Comparison of ENCODE assay signal across 11 cellular contexts in genomic region chr11:119368121-119369034, GRCh38. TPM values are rescaled to one million over a fixed set of nuclear protein-coding genes. Genes with fewer than 3 reads are reported as not detected.
DNase-seq lines count a peak whose midpoint lies in the region; ATAC-seq and TF ChIP-seq lines count a peak whose summit lies in the region.
"Had no signal": no experiment of that assay in that cellular context is flagged by ENCODE, and none has a peak within 500 bp of the region (broad histone marks: within the 10 kb centered on the region; RNA-seq: fewer than 3 reads in every experiment).

No MANE protein-coding gene starts in this region.

- peak overlapping the region; percentile 73 for H3K27ac Mint-ChIP-seq in MCF 10A (ENCODE audit: low read depth, unreplicated experiment)

- peaks cover 0 to 6% of the 10 kb centered on the region in 2 donors for H3K4me1 ChIP-seq in breast epithelium
- H3K4me1 ChIP-seq in mesendoderm (ENCODE audit: control insufficient read depth, low read depth, low read length), result peaks cover 4% of the 10 kb centered on the region
- peaks cover 70% of the 10 kb centered on the region for H3K4me1 ChIP-seq in vagina

- no peak overlapping the region for H3K4me2 ChIP-seq in mesendoderm (ENCODE audit: low read length)

- peaks cover 4% of the 10 kb centered on the region for H3K36me3 Mint-ChIP-seq in MCF 10A (ENCODE audit: insufficient read depth, unreplicated experiment)

- DNase-seq in MCF 10A (ENCODE audit: unreplicated experiment) (peak; percentile 93), breast epithelium (ENCODE audit: low spot score in 2 of 2) (no peak), choroid plexus epithelial cell (ENCODE audit: low read depth) (peak; percentile 33), mesendoderm (no peak), vagina (ENCODE audit: extremely low spot score in 2 of 2) (no peak), cerebellum (ENCODE audit: low spot score) (no peak)

- ATAC-seq in HG03432 (IDR thresholded peaks at IDR 0.05; ENCODE audit: unreplicated experiment) (no peak), GM21381 (IDR thresholded peaks at IDR 0.05; ENCODE audit: unreplicated experiment) (no peak)

- no peak for TF ChIP-seq POLR2A in breast epithelium (IDR thresholded peaks at IDR 0.05)
- TF ChIP-seq POLR2A in vagina (IDR thresholded peaks at IDR 0.05), result no peak

- H3K27ac ChIP-seq in breast epithelium, result no peak overlapping the region
- H3K27ac ChIP-seq in mesendoderm (ENCODE audit: low read depth, low read length), result no peak overlapping the region
- peak overlapping the region; percentile 79 for H3K27ac ChIP-seq in vagina

- no peaks in the 10 kb centered on the region for H3K9me3 Mint-ChIP-seq in MCF 10A (ENCODE audit: unreplicated experiment)
- H3K9me3 Mint-ChIP-seq: central memory CD8-positive, alpha-beta T cell had no signal

- H3K36me3 ChIP-seq in breast epithelium, result no peaks in the 10 kb centered on the region
- no peaks in the 10 kb centered on the region for H3K36me3 ChIP-seq in mesendoderm (ENCODE audit: control insufficient read depth, insufficient read depth, low read length)
- no peaks in the 10 kb centered on the region for H3K36me3 ChIP-seq in vagina
- H3K36me3 ChIP-seq: HAP-1 had no signal

- no CpG with 5 or more reads among the region's 17 CpGs for WGBS in mesendoderm (ENCODE audit: extremely low coverage, insufficient coverage, low lambda C conversion rate)

- H3K27me3 ChIP-seq in breast epithelium (no peaks in the 10 kb centered on the region), mesendoderm (ENCODE audit: insufficient read depth, low read length, poor library complexity) (peaks cover 7% of the 10 kb centered on the region), vagina (no peaks in the 10 kb centered on the region)

- H3K9me3 ChIP-seq in breast epithelium, result no peaks in the 10 kb centered on the region
- no peaks in the 10 kb centered on the region for H3K9me3 ChIP-seq in vagina
- H3K9me3 ChIP-seq: HAP-1 had no signal

- no peak overlapping the region for H3K18ac ChIP-seq in mesendoderm (ENCODE audit: low read length)

- no peak overlapping the region for H2AK5ac ChIP-seq in mesendoderm (ENCODE audit: low read length)

- H3K79me2 ChIP-seq in mesendoderm (ENCODE audit: control insufficient read depth, insufficient read depth, low read length), result no peaks in the 10 kb centered on the region

- H2BK15ac ChIP-seq in mesendoderm (replicated peaks; ENCODE audit: low read depth), result no peak overlapping the region

- H3K4me1 Mint-ChIP-seq in MCF 10A (ENCODE audit: insufficient read depth, unreplicated experiment), result peaks cover 72% of the 10 kb centered on the region

- no peak overlapping the region for H3K4me3 ChIP-seq in breast epithelium
- H3K4me3 ChIP-seq in choroid plexus epithelial cell (ENCODE audit: low read depth, low read length), result no peak overlapping the region
- no peak overlapping the region for H3K4me3 ChIP-seq in mesendoderm (ENCODE audit: low read length)
- H3K4me3 ChIP-seq in vagina, result no peak overlapping the region
- H3K4me3 ChIP-seq: HAP-1 had no signal

- no TSS peak for BruUV-seq in MCF 10A (replicated peaks; lab: Mats Ljungman, UMichigan)

- H3K4ac ChIP-seq in mesendoderm (ENCODE audit: low read depth, low read length), result no peak overlapping the region

- peak overlapping the region; percentile 54 for H3K4me3 Mint-ChIP-seq in MCF 10A (ENCODE audit: unreplicated experiment)
- H3K4me3 Mint-ChIP-seq: central memory CD8-positive, alpha-beta T cell had no signal

- POLR2A ChIA-PET in MCF 10A (lab: Yijun Ruan, JAX), result interaction anchor here (0.6 to 10.6 kb wide), 17 partner anchors 7 to 1342 kb away, joined by 3 to 85 read pairs (median 4); partner anchors contain the start of genes HINFP, RNF26 and USP2

- no peak overlapping the region for H2BK120ac ChIP-seq in mesendoderm (ENCODE audit: low read depth, low read length)

- TF ChIP-seq CTCF in MCF 10A (IDR thresholded peaks at IDR 0.05; ENCODE audit: unreplicated experiment), result no peak
- TF ChIP-seq CTCF in breast epithelium (IDR thresholded peaks at IDR 0.05), result no peak
- TF ChIP-seq CTCF in choroid plexus epithelial cell (conservative IDR thresholded peaks at IDR 0.05; ENCODE audit: low read depth, low read length), result no peak
- no peak for TF ChIP-seq CTCF in vagina (IDR thresholded peaks at IDR 0.05)

- H3K27me3 Mint-ChIP-seq in MCF 10A (ENCODE audit: insufficient read depth, unreplicated experiment), result no peaks in the 10 kb centered on the region

- H3K9ac ChIP-seq in mesendoderm (ENCODE audit: low read length), result no peak overlapping the region

- CTCF ChIA-PET in MCF 10A (lab: Yijun Ruan, JAX), result interaction anchor here (0.6 to 19.9 kb wide), 14 partner anchors 8 to 371 kb away, joined by 3 to 415 read pairs (median 4); partner anchors contain the start of gene USP2

- H4K8ac ChIP-seq in mesendoderm (ENCODE audit: low read depth, low read length), result no peak overlapping the region

- H3K56ac ChIP-seq in mesendoderm (ENCODE audit: low read length), result peak overlapping the region; percentile 49

- no peak overlapping the region for H4K5ac ChIP-seq in mesendoderm (ENCODE audit: low read length)

- no peaks in the 10 kb centered on the region for H3K79me1 ChIP-seq in mesendoderm (ENCODE audit: low read length)

- no peak overlapping the region for H3K23ac ChIP-seq in mesendoderm (ENCODE audit: low read length)

- intact Hi-C loops in MCF 10A (cut with micrococcal nuclease) (no loop called here), breast epithelium (cut with DNase I; ENCODE audit: low total_unique reads) (no loop called here), vagina (cut with DNase I) (no loop called here)

- no peak overlapping the region for H2BK5ac ChIP-seq in mesendoderm (ENCODE audit: low read length)

RNA-seq across cellular contexts. Expression of gene USP2, which starts 13.1 kb away (rescaled TPM):
- total RNA-seq in MCF 10A (2022), result 0.14 and 0.54 TPM in 2 replicates
- 1 to 10 TPM in 2 of 3 donors, under 1 TPM in 1; 0.48 to 3.8 (median 2.0) TPM for total RNA-seq in breast epithelium
- 6.2 TPM for polyA plus RNA-seq in mesendoderm (2013, experiment 1 of 2)
- 5.9 TPM for polyA plus RNA-seq in mesendoderm (2013, experiment 2 of 2)
- total RNA-seq in vagina, result 2.5 TPM
- total RNA-seq in cerebellum, result 1.1 TPM

RNA-seq across cellular contexts. Expression of gene MFRP, which starts 21.9 kb away (rescaled TPM):
- not detected in 2 replicates for total RNA-seq in MCF 10A (2022)
- under 1 TPM in 1 of 3 donors, not detected in 2; 0.16 TPM for total RNA-seq in breast epithelium
- polyA plus RNA-seq in mesendoderm (2013, experiment 1 of 2), result not detected
- not detected for polyA plus RNA-seq in mesendoderm (2013, experiment 2 of 2)
- not detected for total RNA-seq in vagina
- not detected for total RNA-seq in cerebellum
- polyA plus RNA-seq: BJ had no signal

RNA-seq across cellular contexts. Expression of gene C1QTNF5, which starts 27.7 kb away (rescaled TPM):
- total RNA-seq in MCF 10A (2022) (not detected in 2 replicates), breast epithelium (10 to 100 TPM; 14.3 to 55.0 (median 38.0) TPM), vagina (32.2 TPM), cerebellum (3.4 TPM)
- 0.35 TPM for polyA plus RNA-seq in mesendoderm (2013, experiment 1 of 2)
- polyA plus RNA-seq in mesendoderm (2013, experiment 2 of 2), result 0.32 TPM

RNA-seq across cellular contexts. Expression of gene RNF26, which starts 34.1 kb away (rescaled TPM):
- 19.2 and 20.9 TPM in 2 replicates for total RNA-seq in MCF 10A (2022)
- total RNA-seq in breast epithelium, result 10 to 100 TPM in 1 of 3 donors, 1 to 10 TPM in 2; 8.8 to 11.2 (median 9.7) TPM
- 59.6 TPM for polyA plus RNA-seq in mesendoderm (2013, experiment 1 of 2)
- 61.0 TPM for polyA plus RNA-seq in mesendoderm (2013, experiment 2 of 2)
- 19.6 TPM for total RNA-seq in vagina
- total RNA-seq in cerebellum, result 3.8 TPM

RNA-seq across cellular contexts. Expression of gene MCAM, which starts 51.4 kb away (rescaled TPM):
- 3.5 TPM in 2 replicates for total RNA-seq in MCF 10A (2022)
- total RNA-seq in breast epithelium, result 1,000 to 10,000 TPM in 1 of 3 donors, 100 to 1,000 TPM in 2; 170 to 1,725 (median 408) TPM
- 35.7 TPM for polyA plus RNA-seq in mesendoderm (2013, experiment 1 of 2)
- 36.5 TPM for polyA plus RNA-seq in mesendoderm (2013, experiment 2 of 2)
- total RNA-seq in vagina, result 295 TPM
- 12.1 TPM for total RNA-seq in cerebellum

Comparison
In these comparisons a context has a peak if more than half of its experiments do, and no peak if none do; other contexts are left out.
1. DNase-seq: peak in MCF 10A (single experiment) and choroid plexus epithelial cell (single experiment); none in breast epithelium (0 of 2), mesendoderm (single experiment), vagina (0 of 2) and cerebellum (single experiment).